24 cellular contexts compared by ENCODE assay signal in genomic region chr9:89748831-89749499, GRCh38.
DNase-seq lines count a peak whose midpoint lies in the region; ATAC-seq and TF ChIP-seq lines count a peak whose summit lies in the region.
"Had no signal": no experiment of that assay in that cellular context is flagged by ENCODE, and none has a peak within 500 bp of the region (broad histone marks: within the 10 kb centered on the region; RNA-seq: fewer than 3 reads in every experiment).

No MANE protein-coding gene starts in this region.

- no peaks in the 10 kb centered on the region for H3K9me3 Mint-ChIP-seq in activated CD4-positive, alpha-beta T cell treated with anti-CD3 and anti-CD28 coated beads, Interleukin-2, amount 10 ng/mL, durations not matched to agents 7 days and 5 days
- peaks cover 4% of the 10 kb centered on the region for H3K9me3 Mint-ChIP-seq in activated CD4-positive, alpha-beta memory T cell treated with anti-CD3 and anti-CD28 coated beads for 36 hours
- H3K9me3 Mint-ChIP-seq in neural progenitor cell: peaks cover 4% of the 10 kb centered on the region
- H3K9me3 Mint-ChIP-seq: central memory CD8-positive, alpha-beta T cell; mesothelial cell of epicardium had no signal

- CTCF ChIA-PET in activated CD4-positive, alpha-beta T cell treated with anti-CD3 and anti-CD28 coated beads, Interleukin-2, amount 10 ng/mL, durations not matched to agents 7 days and 5 days (lab: Charles Lee): interaction anchor here (0.9 to 1.5 kb wide), 2 partner anchors 15 to 23 kb away, joined by 3 read pairs; no protein-coding TSS in a partner anchor
- CTCF ChIA-PET in activated CD4-positive, alpha-beta memory T cell treated with anti-CD3 and anti-CD28 coated beads for 36 hours (lab: Charles Lee): no interaction called here

- H3K9me3 ChIP-seq in neural progenitor cell (ENCODE audit: low read depth): no peaks in the 10 kb centered on the region
- H3K9me3 ChIP-seq: MG63, suprapubic skin had no signal

- H3K27ac Mint-ChIP-seq in activated CD4-positive, alpha-beta T cell treated with anti-CD3 and anti-CD28 coated beads, Interleukin-2, amount 10 ng/mL, durations not matched to agents 7 days and 5 days: peak overlapping the region; percentile 3
- H3K27ac Mint-ChIP-seq in activated CD4-positive, alpha-beta memory T cell treated with anti-CD3 and anti-CD28 coated beads for 36 hours: peak overlapping the region; percentile 8
- peak overlapping the region; percentile 69 for H3K27ac Mint-ChIP-seq in neural progenitor cell
- H3K27ac Mint-ChIP-seq: mesothelial cell of epicardium, nephron progenitor cell had no signal

- H3K4me1 ChIP-seq in neural progenitor cell: peaks cover 6% of the 10 kb centered on the region

- H3K4me1 Mint-ChIP-seq in activated CD4-positive, alpha-beta T cell treated with anti-CD3 and anti-CD28 coated beads, Interleukin-2, amount 10 ng/mL, durations not matched to agents 7 days and 5 days: peaks cover 53% of the 10 kb centered on the region
- H3K4me1 Mint-ChIP-seq in activated CD4-positive, alpha-beta memory T cell treated with anti-CD3 and anti-CD28 coated beads for 36 hours (ENCODE audit: low read depth): peaks cover 38% of the 10 kb centered on the region
- H3K4me1 Mint-ChIP-seq in neural progenitor cell: peaks cover 47% of the 10 kb centered on the region

- H3K9ac ChIP-seq in neural progenitor cell: no peak overlapping the region

- H3K36me3 Mint-ChIP-seq in activated CD4-positive, alpha-beta T cell treated with anti-CD3 and anti-CD28 coated beads, Interleukin-2, amount 10 ng/mL, durations not matched to agents 7 days and 5 days (ENCODE audit: low read depth): peaks cover 17% of the 10 kb centered on the region
- no peaks in the 10 kb centered on the region for H3K36me3 Mint-ChIP-seq in activated CD4-positive, alpha-beta memory T cell treated with anti-CD3 and anti-CD28 coated beads for 36 hours
- H3K36me3 Mint-ChIP-seq in neural progenitor cell: peaks cover 4% of the 10 kb centered on the region
- H3K36me3 Mint-ChIP-seq: mesothelial cell of epicardium had no signal

- ATAC-seq in HG03378 (IDR thresholded peaks at IDR 0.05; ENCODE audit: unreplicated experiment) (no peak), left lobe of liver (no peak)
- ATAC-seq: HCT116, Right ventricle myocardium inferior had no signal

- no peak overlapping the region for H3K4me3 Mint-ChIP-seq in activated CD4-positive, alpha-beta T cell treated with anti-CD3 and anti-CD28 coated beads, Interleukin-2, amount 10 ng/mL, durations not matched to agents 7 days and 5 days
- no peak overlapping the region for H3K4me3 Mint-ChIP-seq in activated CD4-positive, alpha-beta memory T cell treated with anti-CD3 and anti-CD28 coated beads for 36 hours
- peak overlapping the region; percentile 46 for H3K4me3 Mint-ChIP-seq in neural progenitor cell
- H3K4me3 Mint-ChIP-seq: central memory CD8-positive, alpha-beta T cell; mesothelial cell of epicardium; nephron progenitor cell had no signal

- DNase-seq in activated CD4-positive, alpha-beta T cell treated with anti-CD3 and anti-CD28 coated beads, Interleukin-2, amount 10 ng/mL, durations not matched to agents 7 days and 5 days: no peak
- DNase-seq in activated CD4-positive, alpha-beta T cell treated with anti-CD3 and anti-CD28 coated beads for 4 hours: no peak
- DNase-seq in DMS 273 treated with DMSO at 0.1 percent for 48 hours (lab: John Stamatoyannopoulos, UW) (peak; percentile 54), neural progenitor cell (ENCODE audit: low spot score) (no peak), left lobe of liver (ENCODE audit: low spot score) (no peak), anterior cingulate cortex (lab: John Stamatoyannopoulos, UW) (no peak)
- DNase-seq in activated CD4-positive, alpha-beta memory T cell treated with anti-CD3 and anti-CD28 coated beads for 36 hours: no peak
- DNase-seq: activated CD4-positive, alpha-beta T cell treated with anti-CD3 and anti-CD28 coated beads for 48 hours; activated gamma-delta T cell; activated T-cell treated with anti-CD3 and anti-CD28 coated beads for 4 hours; C1 segment of cervical spinal cord; heart left ventricle; MG63; NCI-H1436; nephron progenitor cell; OCI-M1; posterior cingulate gyrus; stimulated activated CD8-positive, alpha-beta memory T cell treated with anti-CD3 and anti-CD28 coated beads, Interleukin-4, amount 100 ng/mL, for 48 hours had no signal

- H3K27me3 Mint-ChIP-seq in activated CD4-positive, alpha-beta T cell treated with anti-CD3 and anti-CD28 coated beads, Interleukin-2, amount 10 ng/mL, durations not matched to agents 7 days and 5 days: peaks cover 5% of the 10 kb centered on the region
- no peaks in the 10 kb centered on the region for H3K27me3 Mint-ChIP-seq in activated CD4-positive, alpha-beta memory T cell treated with anti-CD3 and anti-CD28 coated beads for 36 hours
- peaks cover 20% of the 10 kb centered on the region for H3K27me3 Mint-ChIP-seq in neural progenitor cell (ENCODE audit: insufficient read depth, low read depth)
- H3K27me3 Mint-ChIP-seq: central memory CD8-positive, alpha-beta T cell had no signal

- no peak overlapping the region for H3K27ac ChIP-seq in neural progenitor cell
- H3K27ac ChIP-seq: heart left ventricle, suprapubic skin had no signal

- no peaks in the 10 kb centered on the region for H3K79me2 ChIP-seq in neural progenitor cell (ENCODE audit: low read depth)

- H3K4me3 ChIP-seq in neural progenitor cell: no peak overlapping the region
- H3K4me3 ChIP-seq: heart left ventricle, MG63, suprapubic skin had no signal

- H3K27me3 ChIP-seq in neural progenitor cell: no peaks in the 10 kb centered on the region
- H3K27me3 ChIP-seq: heart left ventricle, MG63, suprapubic skin had no signal

- intact Hi-C loops in activated CD4-positive, alpha-beta memory T cell treated with anti-CD3 and anti-CD28 coated beads for 36 hours (cut with micrococcal nuclease): loop anchor here (10.0 kb wide), 1 partner anchor 356 kb away; no protein-coding TSS in a partner anchor

- no peak overlapping the region for H3K4me2 ChIP-seq in neural progenitor cell

- POLR2A ChIA-PET in activated CD4-positive, alpha-beta T cell treated with anti-CD3 and anti-CD28 coated beads, Interleukin-2, amount 10 ng/mL, durations not matched to agents 7 days and 5 days (lab: Charles Lee): no interaction called here
- POLR2A ChIA-PET in activated CD4-positive, alpha-beta memory T cell treated with anti-CD3 and anti-CD28 coated beads for 36 hours (lab: Charles Lee): no interaction called here

- no peak for TF ChIP-seq CTCF in neural progenitor cell (IDR thresholded peaks at IDR 0.05)

- no peaks in the 10 kb centered on the region for H3K36me3 ChIP-seq in neural progenitor cell
- H3K36me3 ChIP-seq: heart left ventricle, MG63, suprapubic skin had no signal

- no peak overlapping the region for H2AFZ ChIP-seq in neural progenitor cell (replicated peaks)

- H4K20me1 ChIP-seq in neural progenitor cell (ENCODE audit: low read depth): no peaks in the 10 kb centered on the region

- no peaks in the 10 kb centered on the region for H3F3A ChIP-seq in neural progenitor cell (ENCODE audit: low read depth)

Comparison
In these comparisons a context has a peak if more than half of its experiments do, and no peak if none do; other contexts are left out.
1. H3K27ac Mint-ChIP-seq: peak in every context shown above with its lines; median percentile 69 in neural progenitor cell; 8 in activated CD4-positive, alpha-beta memory T cell treated with anti-CD3 and anti-CD28 coated beads for 36 hours; 3 in activated CD4-positive, alpha-beta T cell treated with anti-CD3 and anti-CD28 coated beads, Interleukin-2, amount 10 ng/mL, durations not matched to agents 7 days and 5 days.